Comparison of ENCODE assay signal across 8 cellular contexts in the genomic region with DNA sequence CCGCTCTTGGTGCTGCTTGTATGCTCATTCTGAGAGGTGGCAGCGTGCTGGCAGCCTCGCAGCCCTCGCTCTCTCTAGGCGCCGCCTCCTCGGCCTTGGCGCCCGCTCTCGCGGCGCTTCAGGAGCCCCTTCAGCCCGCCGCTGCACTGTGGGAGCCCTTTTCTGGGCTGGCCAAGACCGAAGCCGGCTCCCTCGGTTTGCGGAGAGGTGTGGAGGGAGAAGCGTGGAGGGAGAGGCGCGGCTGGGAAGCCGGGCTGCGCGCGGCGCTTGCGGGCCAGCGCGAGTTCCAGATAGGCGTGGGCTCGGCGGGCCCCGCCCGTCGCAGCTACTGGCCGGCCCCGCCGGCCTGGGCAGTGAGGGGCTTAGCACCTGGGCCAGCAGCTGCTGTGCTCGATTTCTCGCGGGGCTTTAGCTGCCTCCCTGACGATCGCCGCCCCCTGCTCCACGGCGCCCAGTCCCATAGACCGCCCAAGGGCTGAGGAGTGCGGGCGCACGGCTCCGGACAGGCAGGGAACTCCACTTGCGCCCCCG. TPM values are rescaled to one million over a fixed set of nuclear protein-coding genes. Genes with fewer than 3 reads are reported as not detected.
DNase-seq lines count a peak whose midpoint lies in the region; ATAC-seq lines count a peak whose summit lies in the region.

No MANE protein-coding gene starts in this region.

- H3K36me3 ChIP-seq in rectal smooth muscle tissue (ENCODE audit: control insufficient read depth, insufficient read depth, low read length) = no peaks in the 10 kb centered on the region

- no peak overlapping the region for H3K9ac ChIP-seq in rectal smooth muscle tissue (ENCODE audit: low read length)

- H3K27me3 ChIP-seq in rectal smooth muscle tissue (ENCODE audit: control insufficient read depth, insufficient read depth, low read length) = no peaks in the 10 kb centered on the region

- intact Hi-C loops in Right ventricle myocardium superior (cut with DNase I) = no loop called here

- H3K27ac ChIP-seq in rectal smooth muscle tissue (ENCODE audit: low read depth, low read length) = peak overlapping the region; percentile 61

- peak overlapping the region; percentile 25 for H3K4me3 ChIP-seq in rectal smooth muscle tissue (ENCODE audit: low read length)

- ATAC-seq in HG02981 (IDR thresholded peaks at IDR 0.05; ENCODE audit: unreplicated experiment) = peak; percentile 54
- peak; percentile 86 for ATAC-seq in Right ventricle myocardium superior (ENCODE audit: poor library complexity)
- no peak for ATAC-seq in GM18511 (IDR thresholded peaks at IDR 0.05; ENCODE audit: unreplicated experiment)
- ATAC-seq in GM21367 (IDR thresholded peaks at IDR 0.05; ENCODE audit: unreplicated experiment) = no peak
- no peak for ATAC-seq in HG02623 (IDR thresholded peaks at IDR 0.05; ENCODE audit: unreplicated experiment)

- peak; percentile 44 for DNase-seq in AG20443 (ENCODE audit: low spot score)
- DNase-seq in activated gamma-delta T cell (lab: John Stamatoyannopoulos, UW) = peak; percentile 15
- peak; percentile 67 for DNase-seq in Right ventricle myocardium superior

- H3K4me1 ChIP-seq in rectal smooth muscle tissue (ENCODE audit: control insufficient read depth, insufficient read depth, low read length) = peaks cover 8% of the 10 kb centered on the region

RNA-seq across cellular contexts. Expression of a gene that starts 19.5 kb away (rescaled TPM):
- 16.7 TPM for total RNA-seq in Right ventricle myocardium superior

Comparison
In these comparisons a context has a peak if more than half of its experiments do, and no peak if none do; other contexts are left out.
1. DNase-seq: peak in every context shown above with its lines; median percentile 67 in Right ventricle myocardium superior; 44 in AG20443; 15 in activated gamma-delta T cell.
2. ATAC-seq: peak in HG02981 (single experiment) and Right ventricle myocardium superior (single experiment); none in GM18511 (single experiment), GM21367 (single experiment) and HG02623 (single experiment).